Comparison of ENCODE assay signal across 10 cellular contexts in genomic region chr3:98784666-98785600, GRCh38. TPM values are rescaled to one million over a fixed set of nuclear protein-coding genes. Genes with fewer than 3 reads are reported as not detected.
DNase-seq lines count a peak whose midpoint lies in the region; ATAC-seq and TF ChIP-seq lines count a peak whose summit lies in the region.
"Had no signal": no experiment of that assay in that cellular context is flagged by ENCODE, and none has a peak within 500 bp of the region (broad histone marks: within the 10 kb centered on the region; RNA-seq: fewer than 3 reads in every experiment).

No MANE protein-coding gene starts in this region.

- H3K27me3 ChIP-seq in ascending aorta: no peaks in the 10 kb centered on the region
- H3K27me3 ChIP-seq in hepatocyte: no peaks in the 10 kb centered on the region

- TF ChIP-seq CTCF in ascending aorta (IDR thresholded peaks at IDR 0.05) (no peak), hepatocyte (IDR thresholded peaks at IDR 0.05; ENCODE audit: poor library complexity) (no peak)

- no peak overlapping the region for H2AFZ ChIP-seq in hepatocyte

- H3K4me3 ChIP-seq in ascending aorta (no peak overlapping the region), hepatocyte (no peak overlapping the region), urinary bladder (ENCODE audit: low read depth, low read length) (no peak overlapping the region)

- H3K9me2 ChIP-seq in hepatocyte (replicated peaks; ENCODE audit: insufficient read depth): no peaks in the 10 kb centered on the region

- intact Hi-C loops in ascending aorta (cut with DNase I): loop anchor here (2.0 kb wide), 1 partner anchor 52 kb away; no protein-coding TSS in a partner anchor

- H4K20me1 ChIP-seq in hepatocyte (ENCODE audit: insufficient read depth, poor library complexity, severe bottlenecking): no peaks in the 10 kb centered on the region

- H3K9me3 ChIP-seq in ascending aorta (no peaks in the 10 kb centered on the region), hepatocyte (ENCODE audit: low read depth) (no peaks in the 10 kb centered on the region)

- H3K4me1 ChIP-seq in ascending aorta (peaks cover 4 to 49% of the 10 kb centered on the region in 2 donors), hepatocyte (ENCODE audit: insufficient read depth) (peaks cover 5% of the 10 kb centered on the region), urinary bladder (ENCODE audit: insufficient read depth) (no peaks in the 10 kb centered on the region)

- H3K36me3 ChIP-seq in ascending aorta (no peaks in the 10 kb centered on the region), hepatocyte (replicated peaks; ENCODE audit: insufficient read depth, low read depth) (no peaks in the 10 kb centered on the region), urinary bladder (ENCODE audit: insufficient read depth) (no peaks in the 10 kb centered on the region)

- peak; percentile 22 to 69 for DNase-seq in NOMO-1 (lab: John Stamatoyannopoulos, UW; ENCODE audit: unreplicated experiment in 2 of 2)
- no peak for DNase-seq in NOMO-1 treated with dmso at 0.1 percent for 144 hours (lab: John Stamatoyannopoulos, UW; ENCODE audit: unreplicated experiment)
- no peak for DNase-seq in ascending aorta (ENCODE audit: low spot score in 2 of 2)
- no peak for DNase-seq in hepatocyte (ENCODE audit: low spot score)
- DNase-seq in NCI-H2081 (lab: John Stamatoyannopoulos, UW): no peak
- DNase-seq: activated naive CD8-positive, alpha-beta T cell treated with anti-CD3 and anti-CD28 coated beads, Interleukin-2, amount 10 ng/mL, durations not matched to agents 7 days and 5 days had no signal

- H3K79me2 ChIP-seq in hepatocyte: no peaks in the 10 kb centered on the region

- 61% methylated on average over 3 of the region's 3 CpGs for WGBS in hepatocyte (ENCODE audit: low lambda C conversion rate, missing lambda C conversion rate)
- 60% methylated on average over 3 of the region's 3 CpGs for WGBS in urinary bladder

- ATAC-seq in HG03378 (IDR thresholded peaks at IDR 0.05; ENCODE audit: unreplicated experiment): no peak
- ATAC-seq in GM18909 (IDR thresholded peaks at IDR 0.05; ENCODE audit: poor library complexity, unreplicated experiment): no peak

- no peak overlapping the region for H3K4me2 ChIP-seq in hepatocyte

- H3K27ac ChIP-seq in ascending aorta (peak overlapping the region; percentile 67 to 79), hepatocyte (peak overlapping the region; percentile 33), urinary bladder (ENCODE audit: low read depth) (peak overlapping the region; percentile 45)
- H3K27ac ChIP-seq: 22Rv1 had no signal

RNA-seq across cellular contexts. Expression of gene ST3GAL6, which starts 21.8 kb away (rescaled TPM):
- total RNA-seq in ascending aorta (2.7 TPM), hepatocyte (15.0 and 16.1 TPM in 2 replicates), urinary bladder (16.7 TPM)
- polyA plus RNA-seq in hepatocyte (9.6 and 13.1 TPM in 2 replicates), urinary bladder (3.1 TPM)

Comparison
In these comparisons a context has a peak if more than half of its experiments do, and no peak if none do; other contexts are left out.
1. DNase-seq: peak in NOMO-1 (2 of 2); none in NOMO-1 treated with dmso at 0.1 percent for 144 hours (single experiment), ascending aorta (0 of 2), hepatocyte (single experiment) and NCI-H2081 (0 of 2).
2. Peak in every context shown above with its lines, with median percentiles within 50 percentile points of each other: H3K27ac ChIP-seq.